8 cellular contexts compared by ENCODE assay signal in the genomic region with DNA sequence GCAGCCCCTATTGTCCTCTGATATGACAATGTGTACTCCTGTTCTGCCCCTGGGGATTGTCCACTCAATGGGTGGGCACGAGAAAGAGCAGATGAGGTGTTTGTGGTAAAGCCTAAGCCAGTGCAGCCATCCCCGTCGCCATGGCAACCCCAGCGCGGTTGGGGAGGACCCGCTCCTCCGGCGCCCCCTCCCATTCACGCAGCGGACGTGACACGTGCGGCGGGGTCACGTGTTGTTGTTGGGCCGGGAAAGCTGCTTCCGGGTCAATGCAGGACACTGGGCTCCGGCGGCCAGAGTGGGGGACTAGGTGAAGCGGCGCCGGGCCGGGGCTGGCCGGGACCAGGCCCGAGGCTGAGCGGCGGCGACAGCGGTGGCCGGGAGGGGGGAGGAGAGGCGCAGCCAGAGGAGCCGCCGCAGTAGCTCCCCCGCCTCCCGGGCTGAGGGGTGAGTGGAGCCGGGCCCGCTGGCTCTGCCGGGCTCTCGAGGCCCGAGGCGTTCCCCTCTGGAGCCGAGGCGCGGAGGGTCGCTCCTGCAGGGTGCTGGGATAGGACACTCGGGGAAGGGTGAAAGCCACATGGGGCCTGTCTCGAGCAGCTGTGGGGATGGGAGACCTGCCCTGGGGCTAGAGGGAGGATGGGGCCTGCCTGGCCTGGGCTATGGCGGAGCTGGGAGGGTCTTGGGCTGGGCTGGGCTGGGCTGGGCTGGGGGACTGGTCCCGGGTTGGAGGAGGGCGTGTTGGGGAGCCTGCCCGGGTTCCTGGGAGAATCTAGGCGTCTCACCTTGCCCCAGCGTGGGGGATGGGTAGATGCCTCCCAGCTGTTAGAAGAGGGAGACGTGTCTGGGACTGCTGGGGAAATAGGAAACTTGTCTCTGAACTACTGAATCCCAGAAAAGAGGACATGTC. TPM values are rescaled to one million over a fixed set of nuclear protein-coding genes. Genes with fewer than 3 reads are reported as not detected.
DNase-seq lines count a peak whose midpoint lies in the region; ATAC-seq and TF ChIP-seq lines count a peak whose summit lies in the region.

A gene with protein sequence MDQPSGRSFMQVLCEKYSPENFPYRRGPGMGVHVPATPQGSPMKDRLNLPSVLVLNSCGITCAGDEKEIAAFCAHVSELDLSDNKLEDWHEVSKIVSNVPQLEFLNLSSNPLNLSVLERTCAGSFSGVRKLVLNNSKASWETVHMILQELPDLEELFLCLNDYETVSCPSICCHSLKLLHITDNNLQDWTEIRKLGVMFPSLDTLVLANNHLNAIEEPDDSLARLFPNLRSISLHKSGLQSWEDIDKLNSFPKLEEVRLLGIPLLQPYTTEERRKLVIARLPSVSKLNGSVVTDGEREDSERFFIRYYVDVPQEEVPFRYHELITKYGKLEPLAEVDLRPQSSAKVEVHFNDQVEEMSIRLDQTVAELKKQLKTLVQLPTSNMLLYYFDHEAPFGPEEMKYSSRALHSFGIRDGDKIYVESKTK (plus strand): TSS at position 255 of the 904 bp plus-strand sequence. CDS start 21,589 bp downstream, outside the sequence.

- ATAC-seq in GM19467 (IDR thresholded peaks at IDR 0.05; ENCODE audit: unreplicated experiment): peak; percentile 91
- ATAC-seq in mucosa of descending colon: peak; percentile 93

- H3K9ac ChIP-seq in NT2/D1 (ENCODE audit: insufficient read length, low read depth): peak within 1 kb of the TSS; percentile 88

- H3K9me3 ChIP-seq in NT2/D1 (ENCODE audit: insufficient read depth, low read length): no peaks in the 10 kb centered on the region
- H3K9me3 ChIP-seq in mucosa of descending colon: no peaks in the 10 kb centered on the region

- H3K4me1 ChIP-seq in NT2/D1 (ENCODE audit: insufficient read depth, insufficient read length): peaks cover 3% of the 10 kb centered on the region
- H3K4me1 ChIP-seq in mucosa of descending colon (ENCODE audit: low read depth): no peaks in the 10 kb centered on the region

- H3K27me3 ChIP-seq in NT2/D1 (ENCODE audit: insufficient read depth, insufficient read length): no peaks in the 10 kb centered on the region

- H3K36me3 ChIP-seq in NT2/D1 (ENCODE audit: insufficient read depth, insufficient read length, low read length) (no peaks in the 10 kb centered on the region), mucosa of descending colon (ENCODE audit: low read depth) (no peaks in the 10 kb centered on the region)

- H3K4me3 ChIP-seq in NT2/D1 (ENCODE audit: insufficient read length, low read depth) (peak within 1 kb of the TSS; percentile 76), mucosa of descending colon (peak within 1 kb of the TSS; percentile 35)

- no peak for TF ChIP-seq CTCF in mucosa of descending colon (IDR thresholded peaks at IDR 0.05)

- intact Hi-C loops in mucosa of descending colon (cut with DNase I, micrococcal nuclease): no loop called here

- DNase-seq in COLO668 (lab: John Stamatoyannopoulos, UW; ENCODE audit: unreplicated experiment) (peak; percentile 91), HS-27A (ENCODE audit: low read depth) (peak; percentile 48), NT2/D1 (ENCODE audit: low read depth, low spot score) (peak; percentile 87), epidermal melanocyte (ENCODE audit: insufficient read length, low spot score) (peak; percentile 93), mucosa of descending colon (peak; percentile 84 to 87 (median 85))
- peak; percentile 81 for DNase-seq in activated CD8-positive, alpha-beta memory T cell treated with anti-CD3 and anti-CD28 coated beads, Interleukin-2, amount 50 U/mL, for 4 hours
- peak; percentile 74 for DNase-seq in stimulated activated CD8-positive, alpha-beta memory T cell treated with anti-CD3 and anti-CD28 coated beads, Interleukin-4, amount 100 ng/mL, for 24 hours (ENCODE audit: low read depth)

RNA-seq across cellular contexts. Expression of the gene that starts here (rescaled TPM):
- total RNA-seq in mucosa of descending colon: 10 to 100 TPM; 11.7 to 36.5 (median 12.8) TPM

Comparison
In these comparisons a context has a peak if more than half of its experiments do, and no peak if none do; other contexts are left out.
1. Peak in every context shown above with its lines: DNase-seq, ATAC-seq and H3K4me3 ChIP-seq.